ENCODE assay signal across 10 cellular contexts in the genomic region with DNA sequence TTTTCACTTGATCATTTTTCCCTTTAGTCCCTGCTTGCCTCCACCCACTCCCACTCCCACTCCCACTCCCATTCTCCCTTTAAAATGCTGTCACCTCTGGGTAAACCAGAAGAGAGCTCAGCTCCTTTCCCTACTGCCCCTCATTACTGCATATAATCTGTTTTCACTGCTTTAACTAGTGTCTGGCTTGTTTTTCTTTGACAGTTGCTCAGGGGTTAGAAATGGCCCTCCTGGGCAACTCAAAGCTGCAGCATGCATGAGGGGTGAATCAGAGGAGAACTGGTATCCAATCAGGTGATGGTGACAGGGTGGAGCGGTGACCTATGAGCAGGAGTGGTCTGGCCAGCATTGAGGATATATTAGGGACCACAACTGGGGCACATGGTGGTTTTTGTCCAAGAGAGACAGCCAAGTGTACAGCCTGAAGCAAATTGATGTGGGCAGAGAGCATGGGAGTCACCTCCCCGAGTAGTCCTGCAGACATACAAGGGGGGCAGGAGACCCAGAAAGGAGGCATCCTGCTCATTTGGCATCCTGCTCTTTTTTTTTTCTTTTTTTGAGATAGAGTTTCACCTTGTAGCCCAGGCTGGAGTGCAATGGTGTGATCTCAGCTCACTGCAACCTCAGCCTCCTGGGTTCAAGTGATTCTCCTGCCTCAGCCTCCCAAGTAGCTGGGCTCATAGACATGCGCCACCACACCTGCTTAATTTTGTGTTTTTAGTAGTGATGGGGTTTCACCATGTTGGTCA. TPM values are rescaled to one million over a fixed set of nuclear protein-coding genes. Genes with fewer than 3 reads are reported as not detected.
DNase-seq lines count a peak whose midpoint lies in the region; ATAC-seq and TF ChIP-seq lines count a peak whose summit lies in the region.
"Had no signal": no experiment of that assay in that cellular context is flagged by ENCODE, and none has a peak within 500 bp of the region (broad histone marks: within the 10 kb centered on the region; RNA-seq: fewer than 3 reads in every experiment).

No MANE protein-coding gene starts in this region.

- intact Hi-C loops in colonic mucosa (cut with DNase I) = no loop called here

- H3K4me3 Mint-ChIP-seq in activated T-cell treated with anti-CD3 and anti-CD28 coated beads, Interleukin-2, amount 50 U/mL, for 4 hours = no peak overlapping the region
- H3K4me3 Mint-ChIP-seq: activated CD4-positive, alpha-beta T cell treated with anti-CD3 and anti-CD28 coated beads, Interleukin-2, amount 10 ng/mL, durations not matched to agents 7 days and 5 days had no signal

- CTCF ChIA-PET in AG04449 (lab: Yijun Ruan, JAX) = interaction anchor here (1.0 to 1.4 kb wide), 2 partner anchors 14 to 48 kb away, joined by 4 to 5 read pairs; no protein-coding TSS in a partner anchor

- H3K9me3 ChIP-seq in colonic mucosa = no peaks in the 10 kb centered on the region

- no peak for TF ChIP-seq CTCF in AG04449 (IDR thresholded peaks at IDR 0.05; ENCODE audit: insufficient read depth, low read length, missing control alignments)
- no peak for TF ChIP-seq CTCF in colonic mucosa (IDR thresholded peaks at IDR 0.05)

- H3K4me3 ChIP-seq in AG04449 (ENCODE audit: low read depth, low read length) (no peak overlapping the region; the same call in 1 of the 2 replicates), colonic mucosa (no peak overlapping the region)

- no peaks in the 10 kb centered on the region for H3K36me3 ChIP-seq in colonic mucosa

- H3K9me3 Mint-ChIP-seq in activated T-cell treated with anti-CD3 and anti-CD28 coated beads, Interleukin-2, amount 50 U/mL, for 4 hours = no peaks in the 10 kb centered on the region
- H3K9me3 Mint-ChIP-seq: activated CD4-positive, alpha-beta T cell treated with anti-CD3 and anti-CD28 coated beads, Interleukin-2, amount 10 ng/mL, durations not matched to agents 7 days and 5 days had no signal

- no peaks in the 10 kb centered on the region for H3K36me3 Mint-ChIP-seq in activated T-cell treated with anti-CD3 and anti-CD28 coated beads, Interleukin-2, amount 50 U/mL, for 4 hours (ENCODE audit: insufficient read depth)

- DNase-seq in AG04449 (ENCODE audit: low read depth, low spot score) (peak; percentile 65), LHCN-M2 (ENCODE audit: low read depth) (peak; percentile 94), colonic mucosa (peak; percentile 58), myocyte (ENCODE audit: low read depth) (peak; percentile 97), globus pallidus (ENCODE audit: low spot score) (no peak)
- no peak for DNase-seq in activated T-cell treated with anti-CD3 and anti-CD28 coated beads, Interleukin-2, amount 50 U/mL, for 4 hours
- DNase-seq: activated CD4-positive, alpha-beta T cell treated with anti-CD3 and anti-CD28 coated beads, Interleukin-2, amount 10 ng/mL, durations not matched to agents 7 days and 5 days; NCI-H524 treated with DMSO at 0.1 percent for 48 hours had no signal

- H3K9ac ChIP-seq in colonic mucosa (ENCODE audit: low read depth in 2 of 2, low read length in 2 of 2) = peak overlapping the region in 1 of 2 donors; percentile 73

- no peaks in the 10 kb centered on the region for H3K27me3 ChIP-seq in colonic mucosa

- POLR2A ChIA-PET in AG04449 (lab: Yijun Ruan, JAX) = interaction anchor here (0.7 to 1.2 kb wide), 4 partner anchors 11 to 232 kb away, joined by 3 to 4 read pairs (median 3); a partner anchor contains a TSS

- ATAC-seq in activated T-cell treated with anti-CD3 and anti-CD28 coated beads, Interleukin-2, amount 50 U/mL, for 4 hours = no peak
- ATAC-seq in HG03342 (IDR thresholded peaks at IDR 0.05; ENCODE audit: unreplicated experiment) (no peak), HG02870 (IDR thresholded peaks at IDR 0.05; ENCODE audit: unreplicated experiment) (no peak)

- no peaks in the 10 kb centered on the region for H3K4me1 Mint-ChIP-seq in activated T-cell treated with anti-CD3 and anti-CD28 coated beads, Interleukin-2, amount 50 U/mL, for 4 hours (ENCODE audit: low read depth)
- H3K4me1 Mint-ChIP-seq: activated CD4-positive, alpha-beta T cell treated with anti-CD3 and anti-CD28 coated beads, Interleukin-2, amount 10 ng/mL, durations not matched to agents 7 days and 5 days had no signal

- no peaks in the 10 kb centered on the region for H3K27me3 Mint-ChIP-seq in activated T-cell treated with anti-CD3 and anti-CD28 coated beads, Interleukin-2, amount 50 U/mL, for 4 hours (ENCODE audit: low read depth)
- H3K27me3 Mint-ChIP-seq: activated CD4-positive, alpha-beta T cell treated with anti-CD3 and anti-CD28 coated beads, Interleukin-2, amount 10 ng/mL, durations not matched to agents 7 days and 5 days had no signal

- H3K27ac ChIP-seq in colonic mucosa = peak overlapping the region; percentile 67

- H3K4me1 ChIP-seq in colonic mucosa = peaks cover 6% of the 10 kb centered on the region

RNA-seq across cellular contexts. Expression of a gene that starts 42.7 kb away (rescaled TPM):
- total RNA-seq in LHCN-M2 (2014; rRNA removed) (116 and 125 TPM in 2 replicates), colonic mucosa (100 to 1,000 TPM in 1 of 2 donors, 10 to 100 TPM in 1; 76.8 to 115 TPM), myocyte (90.9 and 99.3 TPM in 2 replicates)
- polyA plus RNA-seq in LHCN-M2 (2012) = 45.2 TPM
- 57.7 TPM for polyA plus RNA-seq in myocyte (2012)
- total RNA-seq in activated T-cell treated with anti-CD3 and anti-CD28 coated beads, Interleukin-2, amount 50 U/mL, for 4 hours = 100 to 1,000 TPM; 238 to 250 (median 241) TPM

Comparison
In these comparisons a context has a peak if more than half of its experiments do, and no peak if none do; other contexts are left out.
1. DNase-seq: peak in AG04449 (single experiment), LHCN-M2 (single experiment), colonic mucosa (single experiment) and myocyte (single experiment); none in activated T-cell treated with anti-CD3 and anti-CD28 coated beads, Interleukin-2, amount 50 U/mL, for 4 hours (single experiment) and globus pallidus (single experiment).